In genomic region chr3:119901148-119901547, GRCh38 we compare ENCODE assay signal across 20 cellular contexts.
DNase-seq lines count a peak whose midpoint lies in the region; ATAC-seq, FAIRE-seq and TF ChIP-seq lines count a peak whose summit lies in the region.
"Had no signal": no experiment of that assay in that cellular context is flagged by ENCODE, and none has a peak within 500 bp of the region (broad histone marks: within the 10 kb centered on the region; RNA-seq: fewer than 3 reads in every experiment).

No MANE protein-coding gene starts in this region.

- no peaks in the 10 kb centered on the region for H3K4me1 Mint-ChIP-seq in activated CD4-positive, alpha-beta T cell treated with anti-CD3 and anti-CD28 coated beads, Interleukin-2, amount 10 ng/mL, durations not matched to agents 7 days and 5 days
- H3K4me1 Mint-ChIP-seq: B cell had no signal

- intact Hi-C loops in IMR-90 (cut with micrococcal nuclease): no loop called here
- intact Hi-C loops in K562 (cut with micrococcal nuclease): no loop called here
- intact Hi-C loops in body of pancreas (cut with DNase I): no loop called here

- H3K4me3 ChIP-seq in A549 (no peak overlapping the region), IMR-90 (ENCODE audit: insufficient read depth, low read depth, low read length) (no peak overlapping the region), K562 (no peak overlapping the region), body of pancreas (no peak overlapping the region)
- H3K4me3 ChIP-seq: BLaER1 treated with 17β-estradiol and CSF1 and Interleukin-3, amounts not matched to agents 10 nM and 100 nM had no signal

- H3K36me3 Mint-ChIP-seq in activated CD4-positive, alpha-beta T cell treated with anti-CD3 and anti-CD28 coated beads, Interleukin-2, amount 10 ng/mL, durations not matched to agents 7 days and 5 days (ENCODE audit: low read depth): peaks cover 12% of the 10 kb centered on the region

- H2AFZ ChIP-seq in IMR-90 (replicated peaks; ENCODE audit: low read length, poor library complexity): no peak overlapping the region
- no peak overlapping the region for H2AFZ ChIP-seq in K562 (ENCODE audit: low read depth, low read length)

- H3K4ac ChIP-seq in IMR-90 (ENCODE audit: low read depth, low read length): no peak overlapping the region

- no peak overlapping the region for H3K27ac ChIP-seq in A549
- no peak overlapping the region for H3K27ac ChIP-seq in IMR-90 (ENCODE audit: insufficient read depth, low read length)
- no peak overlapping the region for H3K27ac ChIP-seq in K562 (ENCODE audit: extremely low read depth, low read depth, low read length)
- no peak overlapping the region for H3K27ac ChIP-seq in body of pancreas
- H3K27ac ChIP-seq: BLaER1 treated with 17β-estradiol and CSF1 and Interleukin-3, amounts not matched to agents 10 nM and 100 nM; C4-2B had no signal

- peaks cover 0 to 9% of the 10 kb centered on the region in 2 experiments; a peak in 2 of 4 replicates for H3K79me1 ChIP-seq in IMR-90 (ENCODE audit: low read depth in 1 of 2, low read length in 2 of 2)

- dilution Hi-C loops in IMR-90 (cut with HindIII; ENCODE audit: low sequenced_read_pairs, unreplicated experiment): no loop called here

- TF ChIP-seq EP300 in A549 (IDR thresholded peaks at IDR 0.05): no peak
- TF ChIP-seq EP300 in K562 (IDR thresholded peaks at IDR 0.05; ENCODE audit: low read length): no peak

- H2AK5ac ChIP-seq in IMR-90 (ENCODE audit: low read depth, low read length): no peak overlapping the region

- no peak overlapping the region for H2BK5ac ChIP-seq in IMR-90 (ENCODE audit: low read depth, low read length, poor library complexity, severe bottlenecking)

- FAIRE-seq in A549 (lab: Jason Lieb, UNC) (no peak), K562 (lab: Jason Lieb, UNC) (no peak)
- FAIRE-seq: D721Med, GM12891, GM19239 had no signal

- H3K9me3 ChIP-seq in A549 (no peaks in the 10 kb centered on the region), IMR-90 (ENCODE audit: control insufficient read depth, insufficient read depth, low read length) (no peaks in the 10 kb centered on the region), K562 (replicated peaks; ENCODE audit: control insufficient read depth, insufficient read depth, low read depth, low read length) (no peaks in the 10 kb centered on the region), body of pancreas (no peaks in the 10 kb centered on the region)
- H3K9me3 ChIP-seq: BLaER1 treated with 17β-estradiol and CSF1 and Interleukin-3, amounts not matched to agents 10 nM and 100 nM; Caco-2 had no signal

- BruUV-seq in IMR-90 (replicated peaks; lab: Mats Ljungman, UMichigan) (no TSS peak), K562 (replicated peaks; lab: Mats Ljungman, UMichigan) (no TSS peak)

- 0 out of 2 replicates have a peak, but pooled peaks cover 3% of the 10 kb centered on the region for H3K9me1 ChIP-seq in IMR-90 (ENCODE audit: insufficient read depth, low read length)
- H3K9me1 ChIP-seq in K562 (ENCODE audit: control insufficient read depth, insufficient read depth, low read length): no peaks in the 10 kb centered on the region

- H4K5ac ChIP-seq in IMR-90 (ENCODE audit: low read depth, low read length): no peak overlapping the region

- H2BK20ac ChIP-seq in IMR-90 (ENCODE audit: low read depth, low read length): no peak overlapping the region

- WGBS in A549 (ENCODE audit: missing lambda C conversion rate): 94% methylated on average over 1 of the region's 1 CpG
- no CpG with 5 or more reads among the region's 1 CpG for WGBS in IMR-90 (ENCODE audit: extremely low coverage in 2 of 2, insufficient read length in 1 of 2), 2 experiments
- WGBS in K562 (ENCODE audit: insufficient coverage, low coverage, missing lambda C conversion rate): 100% methylated on average over 1 of the region's 1 CpG
- WGBS in body of pancreas, 2 donors: 100% methylated on average over 1 of the region's 1 CpG

- H4K8ac ChIP-seq in IMR-90 (ENCODE audit: low read depth in 2 of 2, low read length in 2 of 2): no peak overlapping the region

- ATAC-seq in A549: no peak
- no peak for ATAC-seq in IMR-90 (ENCODE audit: low read depth)
- ATAC-seq in K562: no peak
- ATAC-seq in body of pancreas: no peak
- ATAC-seq: CD8-positive, alpha-beta T cell had no signal

- in situ Hi-C loops in IMR-90 (cut with MboI; ENCODE audit: low sequenced_read_pairs): no loop called here
- in situ Hi-C loops in K562 (cut with MboI): no loop called here

- H3K4me2 ChIP-seq in A549 (no peak overlapping the region), IMR-90 (ENCODE audit: low read depth, low read length) (no peak overlapping the region), K562 (ENCODE audit: insufficient read depth, low read length) (no peak overlapping the region)
- H3K4me2 ChIP-seq: BLaER1 treated with 17β-estradiol and CSF1 and Interleukin-3, amounts not matched to agents 10 nM and 100 nM had no signal

- no peak for TF ChIP-seq CTCF in A549 (IDR thresholded peaks at IDR 0.05)
- TF ChIP-seq CTCF in IMR-90 (conservative IDR thresholded peaks at IDR 0.05; ENCODE audit: low read depth, low read length): no peak
- TF ChIP-seq CTCF in K562 (IDR thresholded peaks at IDR 0.05 in 2 of 3, conservative IDR thresholded peaks at IDR 0.05 in 1 of 3; ENCODE audit: insufficient read depth in 2 of 3, low read depth in 1 of 3, low read length in 3 of 3): no peak
- TF ChIP-seq CTCF in body of pancreas (IDR thresholded peaks at IDR 0.05): no peak

- H3K79me2 ChIP-seq in K562 (ENCODE audit: control insufficient read depth, insufficient read depth, low read length): no peaks in the 10 kb centered on the region

- no peak overlapping the region for H3K27ac Mint-ChIP-seq in activated CD4-positive, alpha-beta T cell treated with anti-CD3 and anti-CD28 coated beads, Interleukin-2, amount 10 ng/mL, durations not matched to agents 7 days and 5 days
- H3K27ac Mint-ChIP-seq: B cell; CD4-positive, alpha-beta T cell; CD8-positive, alpha-beta T cell had no signal

- no peak for TF ChIP-seq RAD21 in A549 (conservative IDR thresholded peaks at IDR 0.05 in 1 of 2, IDR thresholded peaks at IDR 0.05 in 1 of 2)
- no peak for TF ChIP-seq RAD21 in IMR-90 (IDR thresholded peaks at IDR 0.05; ENCODE audit: low read length)
- TF ChIP-seq RAD21 in K562 (CRISPR knock-in tag; conservative IDR thresholded peaks at IDR 0.05 in 1 of 2, IDR thresholded peaks at IDR 0.05 in 1 of 2): no peak

- no peak for DNase-seq in A549 (ENCODE audit: low read depth in 1 of 2, low spot score in 1 of 2)
- no peak for DNase-seq in IMR-90
- DNase-seq in K562 (ENCODE audit: extremely low read depth in 1 of 4, low spot score in 3 of 4): no peak
- no peak for DNase-seq in activated CD4-positive, alpha-beta T cell treated with anti-CD3 and anti-CD28 coated beads, Interleukin-2, amount 10 ng/mL, durations not matched to agents 7 days and 5 days
- DNase-seq in body of pancreas: no peak
- DNase-seq in anterior cingulate cortex (lab: John Stamatoyannopoulos, UW): no peak
- DNase-seq: 8988T; AML-193; Caco-2; Calu3; CD4-positive, alpha-beta T cell; CD8-positive, alpha-beta T cell; DMS79 treated with DMSO at 0.1 percent for 48 hours; GF-D8 had no signal

- no peak for TF ChIP-seq POLR2A in A549 (IDR thresholded peaks at IDR 0.05; ENCODE audit: low read length)
- TF ChIP-seq POLR2A in IMR-90 (IDR thresholded peaks at IDR 0.05; ENCODE audit: low read depth, low read length): no peak
- TF ChIP-seq POLR2A in K562 (conservative IDR thresholded peaks at IDR 0.05): no peak
- no peak for TF ChIP-seq POLR2A in body of pancreas (IDR thresholded peaks at IDR 0.05)

- no peak overlapping the region for H2BK15ac ChIP-seq in IMR-90 (ENCODE audit: low read depth, low read length)

- H3K23ac ChIP-seq in IMR-90 (ENCODE audit: low read depth, low read length): no peak overlapping the region

- H3K27me3 ChIP-seq in IMR-90 (ENCODE audit: control insufficient read depth, insufficient read depth, low read length): no peaks in the 10 kb centered on the region
- H3K27me3 ChIP-seq in K562 (ENCODE audit: control insufficient read depth in 2 of 2, insufficient read depth in 2 of 2, low read length in 2 of 2): no peaks in the 10 kb centered on the region
- no peaks in the 10 kb centered on the region for H3K27me3 ChIP-seq in body of pancreas
- H3K27me3 ChIP-seq: BLaER1 treated with 17β-estradiol and CSF1 and Interleukin-3, amounts not matched to agents 10 nM and 100 nM had no signal

- no peak overlapping the region for H2AK9ac ChIP-seq in IMR-90 (replicated peaks; ENCODE audit: low read depth, low read length, poor library complexity)

- no peak overlapping the region for H3K14ac ChIP-seq in IMR-90 (replicated peaks; ENCODE audit: low read depth, low read length)

- H3K9ac ChIP-seq in IMR-90 (ENCODE audit: low read depth, low read length): no peak overlapping the region
- no peak overlapping the region for H3K9ac ChIP-seq in K562 (ENCODE audit: insufficient read depth in 1 of 2, low read depth in 2 of 2, low read length in 2 of 2)
- H3K9ac ChIP-seq: BLaER1 treated with 17β-estradiol and CSF1 and Interleukin-3, amounts not matched to agents 10 nM and 100 nM had no signal

- POLR2A ChIA-PET in A549 (lab: Yijun Ruan, JAX) (interaction anchor here (0.8 kb wide), 1 partner anchor 403 kb away, joined by 3 read pairs; the partner anchor contains the start of gene TIMMDC1), IMR-90 (lab: Charles Lee; ENCODE audit: unreplicated experiment) (no interaction called here), K562 (lab: Yijun Ruan, JAX) (no interaction called here)
- POLR2A ChIA-PET in activated CD4-positive, alpha-beta T cell treated with anti-CD3 and anti-CD28 coated beads, Interleukin-2, amount 10 ng/mL, durations not matched to agents 7 days and 5 days (lab: Charles Lee): no interaction called here

- H3K4me3 Mint-ChIP-seq in activated CD4-positive, alpha-beta T cell treated with anti-CD3 and anti-CD28 coated beads, Interleukin-2, amount 10 ng/mL, durations not matched to agents 7 days and 5 days: no peak overlapping the region
- H3K4me3 Mint-ChIP-seq: B cell; CD4-positive, alpha-beta T cell; CD8-positive, alpha-beta T cell had no signal

- H3K36me3 ChIP-seq in IMR-90 (ENCODE audit: control insufficient read depth, insufficient read depth, low read length): peaks cover 7% of the 10 kb centered on the region
- H3K36me3 ChIP-seq in K562 (ENCODE audit: control insufficient read depth, insufficient read depth, low read length): peaks cover 20% of the 10 kb centered on the region; the same call in 2 of the 3 replicates
- H3K36me3 ChIP-seq in body of pancreas (replicated peaks in 1 of 2; ENCODE audit: insufficient read depth in 1 of 2, low read depth in 2 of 2): peaks cover 0 to 3% of the 10 kb centered on the region in 2 donors

- H3K56ac ChIP-seq in IMR-90 (ENCODE audit: extremely low read depth, insufficient read depth, low read length): no peak overlapping the region

- H4K91ac ChIP-seq in IMR-90 (ENCODE audit: insufficient read depth, low read depth, low read length): no peak overlapping the region

- CTCF ChIA-PET in A549 (lab: Yijun Ruan, JAX): interaction anchor here (1.8 kb wide), 1 partner anchor 9 kb away, joined by 7 read pairs; no protein-coding TSS in a partner anchor
- CTCF ChIA-PET in IMR-90 (lab: Yijun Ruan, JAX): interaction anchor here (0.6 to 0.9 kb wide), 2 partner anchors 9 to 66 kb away, joined by 3 to 4 read pairs; no protein-coding TSS in a partner anchor
- CTCF ChIA-PET in K562 (lab: Yijun Ruan, JAX; ENCODE audit: low intra/inter-chr PET ratio): no interaction called here
- CTCF ChIA-PET in activated CD4-positive, alpha-beta T cell treated with anti-CD3 and anti-CD28 coated beads, Interleukin-2, amount 10 ng/mL, durations not matched to agents 7 days and 5 days (lab: Charles Lee): interaction anchor here (1.6 kb wide), 1 partner anchor 9 kb away, joined by 4 read pairs; no protein-coding TSS in a partner anchor

- H3K9me3 Mint-ChIP-seq in activated CD4-positive, alpha-beta T cell treated with anti-CD3 and anti-CD28 coated beads, Interleukin-2, amount 10 ng/mL, durations not matched to agents 7 days and 5 days: no peaks in the 10 kb centered on the region
- H3K9me3 Mint-ChIP-seq: CD4-positive, alpha-beta T cell; CD8-positive, alpha-beta T cell had no signal

- no peaks in the 10 kb centered on the region for H4K20me1 ChIP-seq in IMR-90 (ENCODE audit: insufficient read depth, low read length)
- no peaks in the 10 kb centered on the region for H4K20me1 ChIP-seq in K562 (replicated peaks; ENCODE audit: control insufficient read depth, insufficient read depth, low read length)
- H4K20me1 ChIP-seq: BLaER1 treated with 17β-estradiol and CSF1 and Interleukin-3, amounts not matched to agents 10 nM and 100 nM had no signal

- H3K18ac ChIP-seq in IMR-90 (ENCODE audit: low read depth, low read length): no peak overlapping the region

- H3K27me3 Mint-ChIP-seq in activated CD4-positive, alpha-beta T cell treated with anti-CD3 and anti-CD28 coated beads, Interleukin-2, amount 10 ng/mL, durations not matched to agents 7 days and 5 days: no peaks in the 10 kb centered on the region
- H3K27me3 Mint-ChIP-seq: B cell; CD4-positive, alpha-beta T cell had no signal

- H3K4me1 ChIP-seq in A549 (no peaks in the 10 kb centered on the region), IMR-90 (ENCODE audit: control insufficient read depth, insufficient read depth, low read length) (no peaks in the 10 kb centered on the region), K562 (replicated peaks in 1 of 2; ENCODE audit: control insufficient read depth in 2 of 2, insufficient read depth in 2 of 2, low read length in 2 of 2) (no peaks in the 10 kb centered on the region), body of pancreas (no peaks in the 10 kb centered on the region)
- H3K4me1 ChIP-seq: Caco-2 had no signal

- no peak overlapping the region for H2BK120ac ChIP-seq in IMR-90 (ENCODE audit: low read depth, low read length)

Comparison
In these comparisons a context has a peak if more than half of its experiments do, and no peak if none do; other contexts are left out.
1. Of the 35 proteins assayed by ChIP-seq in both K562 and A549: peak only in K562: none; only in A549: MAFK; in both: none; in neither: 34.